9 cellular contexts compared by ENCODE assay signal in genomic region chr17:58337600-58338453, GRCh38. TPM values are rescaled to one million over a fixed set of nuclear protein-coding genes. Genes with fewer than 3 reads are reported as not detected.
DNase-seq lines count a peak whose midpoint lies in the region; ATAC-seq lines count a peak whose summit lies in the region.
"Had no signal": no experiment of that assay in that cellular context is flagged by ENCODE, and none has a peak within 500 bp of the region (broad histone marks: within the 10 kb centered on the region; RNA-seq: fewer than 3 reads in every experiment).

No MANE protein-coding gene starts in this region.

- POLR2A ChIA-PET in activated CD4-positive, alpha-beta memory T cell treated with anti-CD3 and anti-CD28 coated beads for 36 hours (lab: Charles Lee) = interaction anchor here (0.8 to 18.5 kb wide), 9 partner anchors 1 to 1490 kb away, joined by 3 to 1114 read pairs (median 21); partner anchors contain the start of genes RNF43, SUPT4H1 and TSPOAP1

- H4K20me1 ChIP-seq in Karpas-422 (ENCODE audit: insufficient read depth, low read depth, low read length) = no peaks in the 10 kb centered on the region

- H3K9me2 ChIP-seq in Karpas-422 (replicated peaks; ENCODE audit: insufficient read depth, low read length) = no peaks in the 10 kb centered on the region

- peak overlapping the region; percentile 98 for H3K27ac Mint-ChIP-seq in activated CD4-positive, alpha-beta memory T cell treated with anti-CD3 and anti-CD28 coated beads for 36 hours
- peak overlapping the region; percentile 100 for H3K27ac Mint-ChIP-seq in stimulated activated memory B cell treated with anti-CD40 and anti-IgM and Interleukin-4, amounts not matched to agents 10 μg/mL and 1 μg/mL and 100 μg/mL, for 72 hours

- H3K36me3 Mint-ChIP-seq in activated CD4-positive, alpha-beta memory T cell treated with anti-CD3 and anti-CD28 coated beads for 36 hours = peaks cover 76% of the 10 kb centered on the region
- peaks cover 17% of the 10 kb centered on the region for H3K36me3 Mint-ChIP-seq in stimulated activated memory B cell treated with anti-CD40 and anti-IgM and Interleukin-4, amounts not matched to agents 10 μg/mL and 1 μg/mL and 100 μg/mL, for 72 hours

- no peaks in the 10 kb centered on the region for H3K9me3 Mint-ChIP-seq in activated CD4-positive, alpha-beta memory T cell treated with anti-CD3 and anti-CD28 coated beads for 36 hours
- H3K9me3 Mint-ChIP-seq in stimulated activated memory B cell treated with anti-CD40 and anti-IgM and Interleukin-4, amounts not matched to agents 10 μg/mL and 1 μg/mL and 100 μg/mL, for 72 hours = no peaks in the 10 kb centered on the region

- H3K27me3 ChIP-seq in Karpas-422 (ENCODE audit: low read length) (no peaks in the 10 kb centered on the region), muscle layer of colon (ENCODE audit: control insufficient read depth in 1 of 2, insufficient read depth in 2 of 2, low read length in 2 of 2) (no peaks in the 10 kb centered on the region)
- H3K27me3 ChIP-seq in effector memory CD4-positive, alpha-beta T cell (replicated peaks; ENCODE audit: control insufficient read depth, insufficient read depth, low read length, poor library complexity, severe bottlenecking) = no peaks in the 10 kb centered on the region

- H3K9ac ChIP-seq in Karpas-422 (ENCODE audit: low read length) (peak overlapping the region; percentile 98), muscle layer of colon (ENCODE audit: low read length) (no peak overlapping the region)

- peak overlapping the region; percentile 92 for H3K4me3 Mint-ChIP-seq in activated CD4-positive, alpha-beta memory T cell treated with anti-CD3 and anti-CD28 coated beads for 36 hours
- H3K4me3 Mint-ChIP-seq in stimulated activated memory B cell treated with anti-CD40 and anti-IgM and Interleukin-4, amounts not matched to agents 10 μg/mL and 1 μg/mL and 100 μg/mL, for 72 hours = peak overlapping the region; percentile 98

- H2AFZ ChIP-seq in Karpas-422 (ENCODE audit: low read length) = no peak overlapping the region

- H3K4me1 ChIP-seq in Karpas-422 (ENCODE audit: low read length) (peaks cover 84% of the 10 kb centered on the region), muscle layer of colon (ENCODE audit: insufficient read depth, low read length) (peaks cover 23% of the 10 kb centered on the region)
- H3K4me1 ChIP-seq in effector memory CD4-positive, alpha-beta T cell (ENCODE audit: control insufficient read depth, insufficient read depth, low read length, poor library complexity, severe bottlenecking) = peaks cover 86% of the 10 kb centered on the region

- CTCF ChIA-PET in activated CD4-positive, alpha-beta memory T cell treated with anti-CD3 and anti-CD28 coated beads for 36 hours (lab: Charles Lee) = interaction anchor here (0.7 to 7.2 kb wide), 11 partner anchors 8 to 80 kb away, joined by 3 to 51 read pairs (median 6); partner anchors contain the start of genes RNF43 and SUPT4H1

- DNase-seq in EH (ENCODE audit: low read depth) (peak; percentile 97), Karpas-422 (peak; percentile 99), middle frontal gyrus (ENCODE audit: extremely low spot score, low spot score) (no peak)
- peak; percentile 98 for DNase-seq in activated CD4-positive, alpha-beta memory T cell treated with anti-CD3 and anti-CD28 coated beads for 36 hours
- peak; percentile 80 to 87 (median 80) for DNase-seq in effector memory CD4-positive, alpha-beta T cell

- H3K27ac ChIP-seq in Karpas-422 (ENCODE audit: low read length) = peak overlapping the region; percentile 100
- peak overlapping the region; percentile 98 for H3K27ac ChIP-seq in effector memory CD4-positive, alpha-beta T cell (ENCODE audit: insufficient read depth, low read length, poor library complexity, severe bottlenecking)
- peak overlapping the region; percentile 35 for H3K27ac ChIP-seq in muscle layer of colon (ENCODE audit: low read depth, low read length)

- no peaks in the 10 kb centered on the region for H3K9me3 ChIP-seq in Karpas-422 (ENCODE audit: low read length)
- no peaks in the 10 kb centered on the region for H3K9me3 ChIP-seq in effector memory CD4-positive, alpha-beta T cell (ENCODE audit: control insufficient read depth, low read length)
- no peaks in the 10 kb centered on the region for H3K9me3 ChIP-seq in muscle layer of colon (ENCODE audit: low read length)

- H3K4me2 ChIP-seq in Karpas-422 (ENCODE audit: low read depth, low read length, poor library complexity, severe bottlenecking) = peak overlapping the region; percentile 92

- no peaks in the 10 kb centered on the region for H3K36me3 ChIP-seq in Karpas-422 (ENCODE audit: insufficient read depth, low read length)
- no peaks in the 10 kb centered on the region for H3K36me3 ChIP-seq in effector memory CD4-positive, alpha-beta T cell (ENCODE audit: control insufficient read depth, insufficient read depth, low read length)
- no peaks in the 10 kb centered on the region for H3K36me3 ChIP-seq in muscle layer of colon (ENCODE audit: insufficient read depth, low read length)

- intact Hi-C loops in activated CD4-positive, alpha-beta memory T cell treated with anti-CD3 and anti-CD28 coated beads for 36 hours (cut with micrococcal nuclease) = loop anchor here (1.0 to 10.0 kb wide), 6 partner anchors 9 to 1504 kb away; partner anchors contain the start of genes SUPT4H1 and TRIM37

- H3K79me2 ChIP-seq in Karpas-422 (ENCODE audit: low read length) = no peaks in the 10 kb centered on the region

- H3K4me3 ChIP-seq in Karpas-422 (ENCODE audit: low read length) = peak overlapping the region; percentile 88
- H3K4me3 ChIP-seq in effector memory CD4-positive, alpha-beta T cell (ENCODE audit: insufficient read depth, low read depth, low read length, poor library complexity, severe bottlenecking) = peak overlapping the region; percentile 98
- no peak overlapping the region for H3K4me3 ChIP-seq in muscle layer of colon (ENCODE audit: low read depth in 1 of 2, low read length in 2 of 2)

- H3K27me3 Mint-ChIP-seq in activated CD4-positive, alpha-beta memory T cell treated with anti-CD3 and anti-CD28 coated beads for 36 hours = no peaks in the 10 kb centered on the region
- no peaks in the 10 kb centered on the region for H3K27me3 Mint-ChIP-seq in stimulated activated memory B cell treated with anti-CD40 and anti-IgM and Interleukin-4, amounts not matched to agents 10 μg/mL and 1 μg/mL and 100 μg/mL, for 72 hours

- peak; percentile 56 for ATAC-seq in GM21786 (IDR thresholded peaks at IDR 0.05; ENCODE audit: unreplicated experiment)
- peak; percentile 83 for ATAC-seq in stimulated activated memory B cell treated with anti-CD40 and anti-IgM and Interleukin-4, amounts not matched to agents 10 μg/mL and 1 μg/mL and 100 μg/mL, for 72 hours

- peaks cover 22% of the 10 kb centered on the region for H3K4me1 Mint-ChIP-seq in activated CD4-positive, alpha-beta memory T cell treated with anti-CD3 and anti-CD28 coated beads for 36 hours (ENCODE audit: low read depth)
- H3K4me1 Mint-ChIP-seq in stimulated activated memory B cell treated with anti-CD40 and anti-IgM and Interleukin-4, amounts not matched to agents 10 μg/mL and 1 μg/mL and 100 μg/mL, for 72 hours = peaks cover 88% of the 10 kb centered on the region

RNA-seq across cellular contexts. Expression of gene TSPOAP1, which starts 9.2 kb away (rescaled TPM):
- total RNA-seq in Karpas-422 (2014; rRNA removed; shearing (Covaris generic); ENCODE audit: low replicate concordance) = 7.8 and 14.0 TPM in 2 replicates
- total RNA-seq in activated CD4-positive, alpha-beta memory T cell treated with anti-CD3 and anti-CD28 coated beads for 36 hours = 10 to 100 TPM; 21.6 to 22.7 TPM

RNA-seq across cellular contexts. Expression of gene SUPT4H1, which starts 14.2 kb away (rescaled TPM):
- 50.2 and 64.7 TPM in 2 replicates for total RNA-seq in Karpas-422 (2014; rRNA removed; shearing (Covaris generic); ENCODE audit: low replicate concordance)
- 100 to 1,000 TPM; 113 to 114 TPM for total RNA-seq in activated CD4-positive, alpha-beta memory T cell treated with anti-CD3 and anti-CD28 coated beads for 36 hours

RNA-seq across cellular contexts. Expression of gene MPO, which starts 57.1 kb away (rescaled TPM):
- total RNA-seq in Karpas-422 (2014; rRNA removed; shearing (Covaris generic); ENCODE audit: low replicate concordance) = not detected in 2 replicates
- under 1 TPM; 0.17 to 0.22 TPM for total RNA-seq in activated CD4-positive, alpha-beta memory T cell treated with anti-CD3 and anti-CD28 coated beads for 36 hours
- total RNA-seq: T-helper 2 cell treated with Interferon-gamma antibody and Interleukin-4, amounts not matched to agents 100 ng/mL and 5 ng/mL, for 36 hours had no signal

Comparison
In these comparisons a context has a peak if more than half of its experiments do, and no peak if none do; other contexts are left out.
1. H3K27ac ChIP-seq: peak in every context shown above with its lines; median percentile 100 in Karpas-422; 98 in effector memory CD4-positive, alpha-beta T cell; 35 in muscle layer of colon.
2. H3K4me3 ChIP-seq: peak in Karpas-422 (single experiment) and effector memory CD4-positive, alpha-beta T cell (single experiment); none in muscle layer of colon (0 of 2).